Comparison of ENCODE assay signal across 1 cellular context in the genomic region with DNA sequence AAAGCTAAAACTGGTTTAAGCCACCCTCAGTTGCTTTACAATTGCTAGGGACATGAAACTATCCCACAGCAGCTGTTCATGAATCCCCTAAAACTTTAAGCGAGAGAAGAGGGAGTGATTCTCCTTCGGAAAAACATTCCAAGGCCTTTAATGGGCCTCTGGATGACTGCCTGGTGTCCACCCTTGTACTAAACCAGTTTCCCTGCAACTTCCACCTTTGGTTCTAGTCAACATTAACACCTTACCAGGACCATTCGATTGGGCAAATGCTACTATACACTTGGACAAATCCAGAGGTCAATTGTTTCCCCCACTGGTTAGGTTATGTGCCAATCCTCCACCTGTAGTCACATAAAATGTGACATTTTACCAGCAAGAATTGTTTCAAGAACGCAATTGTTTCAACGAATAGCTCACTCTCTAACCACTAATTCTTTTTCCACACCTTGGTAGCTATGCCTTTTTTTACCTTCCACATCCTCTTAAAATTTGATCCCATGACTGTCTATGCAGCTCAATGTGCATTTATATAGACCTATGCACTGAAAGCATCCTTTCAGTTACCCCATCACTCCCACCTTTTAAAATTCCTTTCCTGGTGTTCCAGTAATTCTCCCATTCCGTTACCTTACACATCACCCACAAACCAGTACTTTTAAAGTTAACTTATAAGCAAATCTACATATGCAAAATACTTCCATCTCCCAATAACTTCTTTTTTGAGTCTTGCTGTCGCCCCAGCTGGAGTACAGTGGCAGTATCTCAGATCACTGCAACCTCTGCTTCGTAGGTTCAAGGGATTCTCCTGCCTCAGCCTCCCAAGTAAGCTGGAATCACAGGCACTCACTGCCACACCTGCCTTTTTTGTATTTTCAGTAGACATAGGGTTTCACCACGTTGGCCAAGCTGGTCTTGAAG.
A peak's percentile ranks its signal among the peaks of the same experiment; 100 is the strongest.
TF ChIP-seq lines count a peak whose summit lies in the region.

No MANE protein-coding gene starts in this region.

TF ChIP-seq in K562, 482 proteins besides CTCF, POLR2A, EP300 and RAD21 (continued from another document and continues in another):
- TF ChIP-seq ZFP30 (CRISPR knock-in tag; IDR thresholded peaks at IDR 0.05; ENCODE audit: borderline replicate concordance) = no peak
- no peak for TF ChIP-seq KAT2B (IDR thresholded peaks at IDR 0.05; ENCODE audit: low read depth, low read length)
- peak; percentile 54; the same call in 1 of the 2 replicates for TF ChIP-seq ZNF354B (CRISPR knock-in tag; IDR thresholded peaks at IDR 0.05)
- TF ChIP-seq POLR3A (IDR thresholded peaks at IDR 0.05; ENCODE audit: borderline replicate concordance, extremely low read depth, insufficient read depth, insufficient read length) = no peak
- TF ChIP-seq, protein P1, sequence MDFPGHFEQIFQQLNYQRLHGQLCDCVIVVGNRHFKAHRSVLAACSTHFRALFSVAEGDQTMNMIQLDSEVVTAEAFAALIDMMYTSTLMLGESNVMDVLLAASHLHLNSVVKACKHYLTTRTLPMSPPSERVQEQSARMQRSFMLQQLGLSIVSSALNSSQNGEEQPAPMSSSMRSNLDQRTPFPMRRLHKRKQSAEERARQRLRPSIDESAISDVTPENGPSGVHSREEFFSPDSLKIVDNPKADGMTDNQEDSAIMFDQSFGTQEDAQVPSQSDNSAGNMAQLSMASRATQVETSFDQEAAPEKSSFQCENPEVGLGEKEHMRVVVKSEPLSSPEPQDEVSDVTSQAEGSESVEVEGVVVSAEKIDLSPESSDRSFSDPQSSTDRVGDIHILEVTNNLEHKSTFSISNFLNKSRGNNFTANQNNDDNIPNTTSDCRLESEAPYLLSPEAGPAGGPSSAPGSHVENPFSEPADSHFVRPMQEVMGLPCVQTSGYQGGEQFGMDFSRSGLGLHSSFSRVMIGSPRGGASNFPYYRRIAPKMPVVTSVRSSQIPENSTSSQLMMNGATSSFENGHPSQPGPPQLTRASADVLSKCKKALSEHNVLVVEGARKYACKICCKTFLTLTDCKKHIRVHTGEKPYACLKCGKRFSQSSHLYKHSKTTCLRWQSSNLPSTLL (IDR thresholded peaks at IDR 0.05) = peak; percentile 20; the same call in 1 of the 2 replicates
- TF ChIP-seq, protein P2, sequence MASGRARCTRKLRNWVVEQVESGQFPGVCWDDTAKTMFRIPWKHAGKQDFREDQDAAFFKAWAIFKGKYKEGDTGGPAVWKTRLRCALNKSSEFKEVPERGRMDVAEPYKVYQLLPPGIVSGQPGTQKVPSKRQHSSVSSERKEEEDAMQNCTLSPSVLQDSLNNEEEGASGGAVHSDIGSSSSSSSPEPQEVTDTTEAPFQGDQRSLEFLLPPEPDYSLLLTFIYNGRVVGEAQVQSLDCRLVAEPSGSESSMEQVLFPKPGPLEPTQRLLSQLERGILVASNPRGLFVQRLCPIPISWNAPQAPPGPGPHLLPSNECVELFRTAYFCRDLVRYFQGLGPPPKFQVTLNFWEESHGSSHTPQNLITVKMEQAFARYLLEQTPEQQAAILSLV (tag; IDR thresholded peaks at IDR 0.05) = no peak
- no peak for TF ChIP-seq DIDO1 (tag; IDR thresholded peaks at IDR 0.05; ENCODE audit: low read depth)
- TF ChIP-seq, protein P3, sequence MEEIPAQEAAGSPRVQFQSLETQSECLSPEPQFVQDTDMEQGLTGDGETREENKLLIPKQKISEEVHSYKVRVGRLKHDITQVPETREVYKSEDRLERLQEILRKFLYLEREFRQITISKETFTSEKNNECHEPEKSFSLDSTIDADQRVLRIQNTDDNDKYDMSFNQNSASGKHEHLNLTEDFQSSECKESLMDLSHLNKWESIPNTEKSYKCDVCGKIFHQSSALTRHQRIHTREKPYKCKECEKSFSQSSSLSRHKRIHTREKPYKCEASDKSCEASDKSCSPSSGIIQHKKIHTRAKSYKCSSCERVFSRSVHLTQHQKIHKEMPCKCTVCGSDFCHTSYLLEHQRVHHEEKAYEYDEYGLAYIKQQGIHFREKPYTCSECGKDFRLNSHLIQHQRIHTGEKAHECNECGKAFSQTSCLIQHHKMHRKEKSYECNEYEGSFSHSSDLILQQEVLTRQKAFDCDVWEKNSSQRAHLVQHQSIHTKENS (CRISPR knock-in tag; IDR thresholded peaks at IDR 0.05) = peak; percentile 79; the same call in 1 of the 2 replicates
- TF ChIP-seq MEF2D (tag; conservative IDR thresholded peaks at IDR 0.05; ENCODE audit: low read depth) = no peak
- no peak for TF ChIP-seq DACH1 (IDR thresholded peaks at IDR 0.05; ENCODE audit: partially characterized antibody)
- TF ChIP-seq TOE1 (IDR thresholded peaks at IDR 0.05; ENCODE audit: borderline replicate concordance) = 0 out of 2 replicates have a peak, but pooled peaks have one; percentile 18
- TF ChIP-seq TOE1 (CRISPR knock-in tag; IDR thresholded peaks at IDR 0.05; ENCODE audit: borderline replicate concordance, low read depth) = no peak
- no peak for TF ChIP-seq HNRNPH1 (optimal IDR thresholded peaks at IDR 0.05; ENCODE audit: low read depth, low read length)
- peak; percentile 6 for TF ChIP-seq ASH1L (IDR thresholded peaks at IDR 0.05; ENCODE audit: borderline replicate concordance, low read depth, partially characterized antibody)
- no peak for TF ChIP-seq KLF1 (tag; IDR thresholded peaks at IDR 0.05)
- peak in 1 of 2 experiments; percentile 83; a peak in 2 of 4 replicates for TF ChIP-seq MAZ (CRISPR knock-in tag; conservative IDR thresholded peaks at IDR 0.05 in 1 of 2, IDR thresholded peaks at IDR 0.05 in 1 of 2)
- no peak for TF ChIP-seq PCBP1 (IDR thresholded peaks at IDR 0.05; ENCODE audit: low read depth, low read length, poor library complexity, severe bottlenecking)
- 0 out of 2 replicates have a peak, but pooled peaks have one; percentile 52 for TF ChIP-seq FOXK1 (CRISPR knock-in tag; IDR thresholded peaks at IDR 0.05; ENCODE audit: borderline replicate concordance)
- TF ChIP-seq NFIX (CRISPR knock-in tag; IDR thresholded peaks at IDR 0.05; ENCODE audit: low read depth) = 0 out of 2 replicates have a peak, but pooled peaks have one; percentile 3
- TF ChIP-seq ERF (CRISPR knock-in tag; IDR thresholded peaks at IDR 0.05) = peak; percentile 96
- TF ChIP-seq, protein P4, sequence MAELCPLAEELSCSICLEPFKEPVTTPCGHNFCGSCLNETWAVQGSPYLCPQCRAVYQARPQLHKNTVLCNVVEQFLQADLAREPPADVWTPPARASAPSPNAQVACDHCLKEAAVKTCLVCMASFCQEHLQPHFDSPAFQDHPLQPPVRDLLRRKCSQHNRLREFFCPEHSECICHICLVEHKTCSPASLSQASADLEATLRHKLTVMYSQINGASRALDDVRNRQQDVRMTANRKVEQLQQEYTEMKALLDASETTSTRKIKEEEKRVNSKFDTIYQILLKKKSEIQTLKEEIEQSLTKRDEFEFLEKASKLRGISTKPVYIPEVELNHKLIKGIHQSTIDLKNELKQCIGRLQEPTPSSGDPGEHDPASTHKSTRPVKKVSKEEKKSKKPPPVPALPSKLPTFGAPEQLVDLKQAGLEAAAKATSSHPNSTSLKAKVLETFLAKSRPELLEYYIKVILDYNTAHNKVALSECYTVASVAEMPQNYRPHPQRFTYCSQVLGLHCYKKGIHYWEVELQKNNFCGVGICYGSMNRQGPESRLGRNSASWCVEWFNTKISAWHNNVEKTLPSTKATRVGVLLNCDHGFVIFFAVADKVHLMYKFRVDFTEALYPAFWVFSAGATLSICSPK (IDR thresholded peaks at IDR 0.05; ENCODE audit: borderline replicate concordance) = no peak
- TF ChIP-seq SP2 (IDR thresholded peaks at IDR 0.05; ENCODE audit: extremely low read depth, low read depth, low read length, poor library complexity, severe bottlenecking) = no peak
- no peak for TF ChIP-seq BDP1 (IDR thresholded peaks at IDR 0.05; ENCODE audit: insufficient read depth, insufficient read length)
- peak; percentile 91; the same call in 1 of the 2 replicates for TF ChIP-seq ZNF717 (CRISPR knock-in tag; IDR thresholded peaks at IDR 0.05)
- no peak for TF ChIP-seq SIX5 (IDR thresholded peaks at IDR 0.05; ENCODE audit: borderline replicate concordance in 1 of 2, insufficient read depth in 1 of 2, low read depth in 1 of 2, low read length in 2 of 2)
- no peak for TF ChIP-seq PHF20 (IDR thresholded peaks at IDR 0.05; ENCODE audit: partially characterized antibody)
- TF ChIP-seq SLC30A9 (CRISPR knock-in tag; IDR thresholded peaks at IDR 0.05) = no peak
- peak; percentile 56 for TF ChIP-seq PHTF2 (CRISPR knock-in tag; IDR thresholded peaks at IDR 0.05)
- TF ChIP-seq NCOR1 (IDR thresholded peaks at IDR 0.05) = peak; percentile 36; the same call in 1 of the 2 replicates
- TF ChIP-seq SMARCC2 (IDR thresholded peaks at IDR 0.05; ENCODE audit: low read depth) = no peak
- TF ChIP-seq HDAC1 (IDR thresholded peaks at IDR 0.05) = 0 out of 4 replicates have a peak, but pooled peaks of 1 of the 2 experiments have one; percentile 29
- TF ChIP-seq OTX1 (CRISPR knock-in tag; IDR thresholded peaks at IDR 0.05) = peak; percentile 98
- TF ChIP-seq, protein P5, sequence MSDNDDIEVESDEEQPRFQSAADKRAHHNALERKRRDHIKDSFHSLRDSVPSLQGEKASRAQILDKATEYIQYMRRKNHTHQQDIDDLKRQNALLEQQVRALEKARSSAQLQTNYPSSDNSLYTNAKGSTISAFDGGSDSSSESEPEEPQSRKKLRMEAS (CRISPR knock-in tag; IDR thresholded peaks at IDR 0.05) = no peak
- no peak for TF ChIP-seq CXXC5 (CRISPR knock-in tag; IDR thresholded peaks at IDR 0.05)
- TF ChIP-seq, protein P6, sequence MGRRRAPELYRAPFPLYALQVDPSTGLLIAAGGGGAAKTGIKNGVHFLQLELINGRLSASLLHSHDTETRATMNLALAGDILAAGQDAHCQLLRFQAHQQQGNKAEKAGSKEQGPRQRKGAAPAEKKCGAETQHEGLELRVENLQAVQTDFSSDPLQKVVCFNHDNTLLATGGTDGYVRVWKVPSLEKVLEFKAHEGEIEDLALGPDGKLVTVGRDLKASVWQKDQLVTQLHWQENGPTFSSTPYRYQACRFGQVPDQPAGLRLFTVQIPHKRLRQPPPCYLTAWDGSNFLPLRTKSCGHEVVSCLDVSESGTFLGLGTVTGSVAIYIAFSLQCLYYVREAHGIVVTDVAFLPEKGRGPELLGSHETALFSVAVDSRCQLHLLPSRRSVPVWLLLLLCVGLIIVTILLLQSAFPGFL (CRISPR knock-in tag; IDR thresholded peaks at IDR 0.05) = 0 out of 2 replicates have a peak, but pooled peaks have one; percentile 54
- TF ChIP-seq ZNF507 (tag; conservative IDR thresholded peaks at IDR 0.05) = no peak
- TF ChIP-seq RBBP5 (IDR thresholded peaks at IDR 0.05; ENCODE audit: borderline replicate concordance, insufficient read depth, low read length, poor library complexity, severe bottlenecking) = no peak
- TF ChIP-seq TCF3 (CRISPR knock-in tag; IDR thresholded peaks at IDR 0.05) = no peak
- no peak for TF ChIP-seq EP400 (IDR thresholded peaks at IDR 0.05)
- peak; percentile 95; the same call in 1 of the 2 replicates for TF ChIP-seq ELF4 (CRISPR knock-in tag; IDR thresholded peaks at IDR 0.05)
- TF ChIP-seq, protein P7, sequence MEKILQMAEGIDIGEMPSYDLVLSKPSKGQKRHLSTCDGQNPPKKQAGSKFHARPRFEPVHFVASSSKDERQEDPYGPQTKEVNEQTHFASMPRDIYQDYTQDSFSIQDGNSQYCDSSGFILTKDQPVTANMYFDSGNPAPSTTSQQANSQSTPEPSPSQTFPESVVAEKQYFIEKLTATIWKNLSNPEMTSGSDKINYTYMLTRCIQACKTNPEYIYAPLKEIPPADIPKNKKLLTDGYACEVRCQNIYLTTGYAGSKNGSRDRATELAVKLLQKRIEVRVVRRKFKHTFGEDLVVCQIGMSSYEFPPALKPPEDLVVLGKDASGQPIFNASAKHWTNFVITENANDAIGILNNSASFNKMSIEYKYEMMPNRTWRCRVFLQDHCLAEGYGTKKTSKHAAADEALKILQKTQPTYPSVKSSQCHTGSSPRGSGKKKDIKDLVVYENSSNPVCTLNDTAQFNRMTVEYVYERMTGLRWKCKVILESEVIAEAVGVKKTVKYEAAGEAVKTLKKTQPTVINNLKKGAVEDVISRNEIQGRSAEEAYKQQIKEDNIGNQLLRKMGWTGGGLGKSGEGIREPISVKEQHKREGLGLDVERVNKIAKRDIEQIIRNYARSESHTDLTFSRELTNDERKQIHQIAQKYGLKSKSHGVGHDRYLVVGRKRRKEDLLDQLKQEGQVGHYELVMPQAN (IDR thresholded peaks at IDR 0.05; ENCODE audit: borderline replicate concordance) = no peak; the same call in 1 of the 2 replicates
- TF ChIP-seq, protein P8, sequence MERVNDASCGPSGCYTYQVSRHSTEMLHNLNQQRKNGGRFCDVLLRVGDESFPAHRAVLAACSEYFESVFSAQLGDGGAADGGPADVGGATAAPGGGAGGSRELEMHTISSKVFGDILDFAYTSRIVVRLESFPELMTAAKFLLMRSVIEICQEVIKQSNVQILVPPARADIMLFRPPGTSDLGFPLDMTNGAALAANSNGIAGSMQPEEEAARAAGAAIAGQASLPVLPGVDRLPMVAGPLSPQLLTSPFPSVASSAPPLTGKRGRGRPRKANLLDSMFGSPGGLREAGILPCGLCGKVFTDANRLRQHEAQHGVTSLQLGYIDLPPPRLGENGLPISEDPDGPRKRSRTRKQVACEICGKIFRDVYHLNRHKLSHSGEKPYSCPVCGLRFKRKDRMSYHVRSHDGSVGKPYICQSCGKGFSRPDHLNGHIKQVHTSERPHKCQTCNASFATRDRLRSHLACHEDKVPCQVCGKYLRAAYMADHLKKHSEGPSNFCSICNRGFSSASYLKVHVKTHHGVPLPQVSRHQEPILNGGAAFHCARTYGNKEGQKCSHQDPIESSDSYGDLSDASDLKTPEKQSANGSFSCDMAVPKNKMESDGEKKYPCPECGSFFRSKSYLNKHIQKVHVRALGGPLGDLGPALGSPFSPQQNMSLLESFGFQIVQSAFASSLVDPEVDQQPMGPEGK (CRISPR knock-in tag; IDR thresholded peaks at IDR 0.05; ENCODE audit: borderline replicate concordance) = peak; percentile 82; the same call in 1 of the 2 replicates
- no peak for TF ChIP-seq HIVEP1 (CRISPR knock-in tag; IDR thresholded peaks at IDR 0.05)
- TF ChIP-seq ETV6 (IDR thresholded peaks at IDR 0.05; ENCODE audit: borderline replicate concordance in 1 of 2, low read depth in 2 of 2, low read length in 1 of 2) = peak in 1 of 2 experiments; percentile 62; a peak in 1 of 4 replicates
- no peak for TF ChIP-seq ETV6 (CRISPR knock-in tag; IDR thresholded peaks at IDR 0.05; ENCODE audit: borderline replicate concordance)
- TF ChIP-seq, protein P9, sequence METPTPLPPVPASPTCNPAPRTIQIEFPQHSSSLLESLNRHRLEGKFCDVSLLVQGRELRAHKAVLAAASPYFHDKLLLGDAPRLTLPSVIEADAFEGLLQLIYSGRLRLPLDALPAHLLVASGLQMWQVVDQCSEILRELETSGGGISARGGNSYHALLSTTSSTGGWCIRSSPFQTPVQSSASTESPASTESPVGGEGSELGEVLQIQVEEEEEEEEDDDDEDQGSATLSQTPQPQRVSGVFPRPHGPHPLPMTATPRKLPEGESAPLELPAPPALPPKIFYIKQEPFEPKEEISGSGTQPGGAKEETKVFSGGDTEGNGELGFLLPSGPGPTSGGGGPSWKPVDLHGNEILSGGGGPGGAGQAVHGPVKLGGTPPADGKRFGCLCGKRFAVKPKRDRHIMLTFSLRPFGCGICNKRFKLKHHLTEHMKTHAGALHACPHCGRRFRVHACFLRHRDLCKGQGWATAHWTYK (CRISPR knock-in tag; IDR thresholded peaks at IDR 0.05) = peak; percentile 92; the same call in 1 of the 2 replicates
- TF ChIP-seq, protein P10, sequence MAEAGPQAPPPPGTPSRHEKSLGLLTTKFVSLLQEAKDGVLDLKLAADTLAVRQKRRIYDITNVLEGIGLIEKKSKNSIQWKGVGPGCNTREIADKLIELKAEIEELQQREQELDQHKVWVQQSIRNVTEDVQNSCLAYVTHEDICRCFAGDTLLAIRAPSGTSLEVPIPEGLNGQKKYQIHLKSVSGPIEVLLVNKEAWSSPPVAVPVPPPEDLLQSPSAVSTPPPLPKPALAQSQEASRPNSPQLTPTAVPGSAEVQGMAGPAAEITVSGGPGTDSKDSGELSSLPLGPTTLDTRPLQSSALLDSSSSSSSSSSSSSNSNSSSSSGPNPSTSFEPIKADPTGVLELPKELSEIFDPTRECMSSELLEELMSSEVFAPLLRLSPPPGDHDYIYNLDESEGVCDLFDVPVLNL (CRISPR knock-in tag; IDR thresholded peaks at IDR 0.05; ENCODE audit: low read depth) = no peak
- no peak for TF ChIP-seq ATF7 (IDR thresholded peaks at IDR 0.05)
- TF ChIP-seq GATAD2A (IDR thresholded peaks at IDR 0.05) = no peak
